Comparison of ENCODE assay signal across 18 cellular contexts in genomic region chr21:14757533-14758327, GRCh38.
A peak's percentile ranks its signal among the peaks of the same experiment; 100 is the strongest.
DNase-seq lines count a peak whose midpoint lies in the region; ATAC-seq, FAIRE-seq and TF ChIP-seq lines count a peak whose summit lies in the region.
"Had no signal": no experiment of that assay in that cellular context is flagged by ENCODE, and none has a peak within 500 bp of the region (broad histone marks: within the 10 kb centered on the region; RNA-seq: fewer than 3 reads in every experiment).

No MANE protein-coding gene starts in this region.

- WGBS in K562 (ENCODE audit: insufficient coverage, low coverage, missing lambda C conversion rate) = 51% methylated on average over 7 of the region's 7 CpGs

- no peak overlapping the region for H3K9ac ChIP-seq in K562 (ENCODE audit: insufficient read depth in 1 of 2, low read depth in 2 of 2, low read length in 2 of 2)

- no peak for TF ChIP-seq EP300 in K562 (IDR thresholded peaks at IDR 0.05; ENCODE audit: low read length)

- H3K79me2 ChIP-seq in K562 (ENCODE audit: control insufficient read depth, insufficient read depth, low read length) = peaks cover 97% of the 10 kb centered on the region

- FAIRE-seq in K562 (lab: Jason Lieb, UNC) = no peak
- FAIRE-seq: A204.1, D721Med, HepG2 had no signal

- no peak overlapping the region for H3K4me3 ChIP-seq in K562

- no peaks in the 10 kb centered on the region for H3K27me3 ChIP-seq in K562 (ENCODE audit: control insufficient read depth in 2 of 2, insufficient read depth in 2 of 2, low read length in 2 of 2)

- TF ChIP-seq RAD21 in K562 (CRISPR knock-in tag; conservative IDR thresholded peaks at IDR 0.05 in 1 of 2, IDR thresholded peaks at IDR 0.05 in 1 of 2) = no peak

- peaks cover 22% of the 10 kb centered on the region; the same call in 2 of the 3 replicates for H3K36me3 ChIP-seq in K562 (ENCODE audit: control insufficient read depth, insufficient read depth, low read length)

- no peaks in the 10 kb centered on the region for H3K9me1 ChIP-seq in K562 (ENCODE audit: control insufficient read depth, insufficient read depth, low read length)

- in situ Hi-C loops in K562 (cut with MboI) = no loop called here

- no peak for TF ChIP-seq POLR2A in K562 (conservative IDR thresholded peaks at IDR 0.05)

- H4K20me1 ChIP-seq in K562 (replicated peaks; ENCODE audit: control insufficient read depth, insufficient read depth, low read length) = no peaks in the 10 kb centered on the region

- peaks cover 4 to 30% of the 10 kb centered on the region in 2 experiments; a peak in 3 of 5 replicates for H3K4me1 ChIP-seq in K562 (replicated peaks in 1 of 2; ENCODE audit: control insufficient read depth in 2 of 2, insufficient read depth in 2 of 2, low read length in 2 of 2)
- H3K4me1 ChIP-seq: Caco-2 had no signal

- no TSS peak for BruUV-seq in K562 (replicated peaks; lab: Mats Ljungman, UMichigan)

- CTCF ChIA-PET in K562 (lab: Yijun Ruan, JAX; ENCODE audit: low intra/inter-chr PET ratio) = no interaction called here

- no peaks in the 10 kb centered on the region; the same call in 1 of the 2 replicates for H3K9me3 ChIP-seq in K562 (replicated peaks; ENCODE audit: control insufficient read depth, insufficient read depth, low read depth, low read length)
- H3K9me3 ChIP-seq: Caco-2 had no signal

- peak overlapping the region; percentile 56 for H3K4me2 ChIP-seq in K562 (ENCODE audit: insufficient read depth, low read length)

- peak overlapping the region; percentile 5; the same call in 1 of the 2 replicates for H2AFZ ChIP-seq in K562 (ENCODE audit: low read depth, low read length)

- peak overlapping the region; percentile 43 for H3K27ac ChIP-seq in K562 (ENCODE audit: extremely low read depth, low read depth, low read length)
- H3K27ac ChIP-seq: C4-2B had no signal

- ATAC-seq in K562 (peak; percentile 2), Right ventricle myocardium inferior (no peak)
- ATAC-seq: HepG2 had no signal

- no peak for TF ChIP-seq CTCF in K562 (IDR thresholded peaks at IDR 0.05 in 2 of 3, conservative IDR thresholded peaks at IDR 0.05 in 1 of 3; ENCODE audit: insufficient read depth in 2 of 3, low read depth in 1 of 3, low read length in 3 of 3)

- intact Hi-C loops in K562 (cut with micrococcal nuclease) = loop anchor here (10.0 kb wide), 1 partner anchor 977 kb away; no protein-coding TSS in a partner anchor
- intact Hi-C loops in Right ventricle myocardium inferior (cut with DNase I) = no loop called here

- POLR2A ChIA-PET in K562 (lab: Yijun Ruan, JAX) = interaction anchor here (1.1 kb wide), 1 partner anchor 245 kb away, joined by 4 read pairs; no protein-coding TSS in a partner anchor

- DNase-seq in HS-27A (ENCODE audit: low read depth) (peak; percentile 36), K562 (ENCODE audit: extremely low read depth in 1 of 4, low spot score in 3 of 4) (peak in 1 of 4 experiments; percentile 62), iris pigment epithelial cell (ENCODE audit: low read depth) (peak; percentile 4), Right ventricle myocardium inferior (ENCODE audit: missing footprints) (no peak), NCI-H146 treated with DMSO at 0.1 percent for 48 hours (lab: John Stamatoyannopoulos, UW; ENCODE audit: unreplicated experiment) (no peak)
- no peak for DNase-seq in activated CD8-positive, alpha-beta memory T cell treated with anti-CD3 and anti-CD28 coated beads, Interleukin-2, amount 50 U/mL, for 4 hours
- DNase-seq in stimulated activated CD4-positive, alpha-beta T cell treated with anti-CD3 and anti-CD28 coated beads, Interleukin-1b, Interleukin-23, amount 100 ng/mL, for 48 hours = no peak
- DNase-seq: ACHN; Caco-2; CD4-positive, alpha-beta T cell; DMS79; GF-D8; GOT3; H7 had no signal

TF ChIP-seq in K562, 482 proteins besides CTCF, POLR2A, EP300 and RAD21 (continues in another document):
- TF ChIP-seq IFI16 (CRISPR knock-in tag; IDR thresholded peaks at IDR 0.05) (no peak), SREBF1 (IDR thresholded peaks at IDR 0.05; ENCODE audit: borderline replicate concordance, low read depth, low read length) (no peak), NR1H2 (CRISPR knock-in tag; IDR thresholded peaks at IDR 0.05) (no peak), SMAD4 (CRISPR knock-in tag; conservative IDR thresholded peaks at IDR 0.05) (0 out of 2 replicates have a peak, but pooled peaks have one; percentile 27), NR2C2 (CRISPR knock-in tag; IDR thresholded peaks at IDR 0.05) (no peak), NR2C2 (tag; IDR thresholded peaks at IDR 0.05) (peak; percentile 58; the same call in 1 of the 2 replicates), CBFA2T3 (IDR thresholded peaks at IDR 0.05) (no peak), ZNF140 (CRISPR knock-in tag; IDR thresholded peaks at IDR 0.05) (no peak), L3MBTL2 (IDR thresholded peaks at IDR 0.05) (peak; percentile 60), SIN3A (IDR thresholded peaks at IDR 0.05; ENCODE audit: borderline replicate concordance in 2 of 2, control insufficient read depth in 1 of 2, low read depth in 2 of 2, low read length in 2 of 2) (no peak), MCM3 (IDR thresholded peaks at IDR 0.05) (no peak), ZFP36 (IDR thresholded peaks at IDR 0.05; ENCODE audit: low read depth, low read length, partially characterized antibody) (no peak), E2F6 (IDR thresholded peaks at IDR 0.05; ENCODE audit: borderline replicate concordance in 1 of 2, extremely low read depth in 1 of 2, insufficient read depth in 1 of 2, insufficient read length in 1 of 2, low read depth in 1 of 2, low read length in 1 of 2, poor library complexity in 1 of 2, severe bottlenecking in 1 of 2) (no peak), ZZZ3 (IDR thresholded peaks at IDR 0.05) (no peak), ZNF282 (CRISPR knock-in tag; IDR thresholded peaks at IDR 0.05) (no peak), SAFB2 (IDR thresholded peaks at IDR 0.05; ENCODE audit: borderline replicate concordance, low read depth, low read length, severe bottlenecking) (no peak), PRDM10 (IDR thresholded peaks at IDR 0.05; ENCODE audit: partially characterized antibody) (peak; percentile 86), JUN (IDR thresholded peaks at IDR 0.05; ENCODE audit: borderline replicate concordance, low read depth, low read length) (0 out of 2 replicates have a peak, but pooled peaks have one; percentile 23), JUN (CRISPR knock-in tag; IDR thresholded peaks at IDR 0.05; ENCODE audit: borderline replicate concordance) (no peak), GTF2B (IDR thresholded peaks at IDR 0.05; ENCODE audit: extremely low read depth, insufficient read length) (no peak), CXXC5 (CRISPR knock-in tag; IDR thresholded peaks at IDR 0.05) (0 out of 2 replicates have a peak, but pooled peaks have one; percentile 40), TARDBP (IDR thresholded peaks at IDR 0.05) (no peak), ZBED1 (IDR thresholded peaks at IDR 0.05) (no peak), ATF1 (CRISPR knock-in tag; IDR thresholded peaks at IDR 0.05) (no peak), ATF1 (tag; IDR thresholded peaks at IDR 0.05) (peak; percentile 31), PTBP1 (IDR thresholded peaks at IDR 0.05; ENCODE audit: low read depth, low read length) (no peak)

Comparison
In these comparisons a context has a peak if more than half of its experiments do, and no peak if none do; other contexts are left out.
1. DNase-seq: peak in HS-27A (single experiment) and iris pigment epithelial cell (single experiment); none in Right ventricle myocardium inferior (single experiment), activated CD8-positive, alpha-beta memory T cell treated with anti-CD3 and anti-CD28 coated beads, Interleukin-2, amount 50 U/mL, for 4 hours (single experiment), NCI-H146 treated with DMSO at 0.1 percent for 48 hours (single experiment) and stimulated activated CD4-positive, alpha-beta T cell treated with anti-CD3 and anti-CD28 coated beads, Interleukin-1b, Interleukin-23, amount 100 ng/mL, for 48 hours (single experiment).